In genomic region chr9:5951686-5952211, GRCh38 we compare ENCODE assay signal across 18 cellular contexts.
DNase-seq lines count a peak whose midpoint lies in the region; ATAC-seq, FAIRE-seq and TF ChIP-seq lines count a peak whose summit lies in the region.
"Had no signal": no experiment of that assay in that cellular context is flagged by ENCODE, and none has a peak within 500 bp of the region (broad histone marks: within the 10 kb centered on the region; RNA-seq: fewer than 3 reads in every experiment).

No MANE protein-coding gene starts in this region.

- no peaks in the 10 kb centered on the region for H3K27me3 ChIP-seq in bronchial epithelial cell (ENCODE audit: control insufficient read depth, insufficient read depth, low read length)
- H3K27me3 ChIP-seq: pancreas had no signal

- no peak overlapping the region for H3K4me3 ChIP-seq in bronchial epithelial cell (ENCODE audit: low read depth, low read length)
- H3K4me3 ChIP-seq: pancreas had no signal

- ATAC-seq in GM21717 (IDR thresholded peaks at IDR 0.05; ENCODE audit: unreplicated experiment) (no peak), HG02852 (IDR thresholded peaks at IDR 0.05; ENCODE audit: unreplicated experiment) (no peak)
- ATAC-seq: activated CD8-positive, alpha-beta T cell treated with anti-CD3 and anti-CD28 coated beads, Interleukin-2, amount 10 ng/mL, durations not matched to agents 7 days and 5 days; activated naive CD4-positive, alpha-beta T cell treated with anti-CD3 and anti-CD28 coated beads, Interleukin-2, amount 50 U/mL, for 72 hours; effector memory CD8-positive, alpha-beta T cell had no signal

- H3K36me3 ChIP-seq in bronchial epithelial cell (ENCODE audit: control insufficient read depth, insufficient read depth, low read length), result no peaks in the 10 kb centered on the region
- H3K36me3 ChIP-seq: pancreas had no signal

- FAIRE-seq in bronchial epithelial cell (lab: Jason Lieb, UNC), result no peak
- FAIRE-seq: pancreas, small intestine had no signal

- TF ChIP-seq CTCF in bronchial epithelial cell (IDR thresholded peaks at IDR 0.05; ENCODE audit: insufficient read depth, low read length, severe bottlenecking), result no peak

- DNase-seq in EH (ENCODE audit: low read depth), result peak; percentile 76
- DNase-seq in M059J (ENCODE audit: low read depth), result peak; percentile 77
- peak; percentile 55 for DNase-seq in bronchial epithelial cell (ENCODE audit: low read depth)
- peak; percentile 86 for DNase-seq in iris pigment epithelial cell (ENCODE audit: low read depth)
- no peak for DNase-seq in activated effector memory CD4-positive, alpha-beta T cell treated with Interleukin-2 at 50 U/mL for 16 hours
- no peak for DNase-seq in NCI-H69 (lab: John Stamatoyannopoulos, UW)
- DNase-seq: activated CD8-positive, alpha-beta T cell treated with anti-CD3 and anti-CD28 coated beads, Interleukin-2, amount 10 ng/mL, durations not matched to agents 7 days and 5 days; activated T-cell treated with anti-CD3 and anti-CD28 coated beads, Interleukin-2, amount 50 U/mL, for 48 hours; Calu3; central memory CD4-positive, alpha-beta T cell; effector memory CD8-positive, alpha-beta T cell; H7; NCI-H1436; pancreas; small intestine had no signal

Comparison
In these comparisons a context has a peak if more than half of its experiments do, and no peak if none do; other contexts are left out.
1. DNase-seq: peak in EH (single experiment), M059J (single experiment), bronchial epithelial cell (single experiment) and iris pigment epithelial cell (single experiment); none in activated effector memory CD4-positive, alpha-beta T cell treated with Interleukin-2 at 50 U/mL for 16 hours (single experiment) and NCI-H69 (single experiment).